16 cellular contexts compared by ENCODE assay signal in genomic region chr15:42858540-42858939, GRCh38.
A peak's percentile ranks its signal among the peaks of the same experiment; 100 is the strongest.
DNase-seq lines count a peak whose midpoint lies in the region; ATAC-seq, FAIRE-seq and TF ChIP-seq lines count a peak whose summit lies in the region.
"Had no signal": no experiment of that assay in that cellular context is flagged by ENCODE, and none has a peak within 500 bp of the region (broad histone marks: within the 10 kb centered on the region; RNA-seq: fewer than 3 reads in every experiment).

No MANE protein-coding gene starts in this region.

- CTCF ChIA-PET in Calu3 (lab: Charles Lee), result no interaction called here

- no peaks in the 10 kb centered on the region for H3K36me3 ChIP-seq in uterus
- H3K36me3 ChIP-seq in pancreas, result no peaks in the 10 kb centered on the region
- H3K36me3 ChIP-seq: MG63 had no signal

- H3K27ac ChIP-seq in uterus, result no peak overlapping the region
- H3K27ac ChIP-seq in pancreas, result no peak overlapping the region
- H3K27ac ChIP-seq: HL-60 had no signal

- FAIRE-seq in pancreas (lab: Jason Lieb, UNC), result no peak

- peaks cover 11% of the 10 kb centered on the region for H3K4me1 Mint-ChIP-seq in Calu3 (ENCODE audit: low read depth, unreplicated experiment)
- H3K4me1 Mint-ChIP-seq in chondrocyte (ENCODE audit: low read depth), result peaks cover 34% of the 10 kb centered on the region
- no peaks in the 10 kb centered on the region for H3K4me1 Mint-ChIP-seq in neural crest cell

- H3K27ac Mint-ChIP-seq in Calu3 (ENCODE audit: unreplicated experiment) (no peak overlapping the region), chondrocyte (ENCODE audit: unreplicated experiment) (peak overlapping the region; percentile 77), neural crest cell (ENCODE audit: unreplicated experiment) (no peak overlapping the region)
- H3K27ac Mint-ChIP-seq: CD4-positive, CD25-positive, alpha-beta regulatory T cell had no signal

- BruUV-seq in Calu3 (replicated peaks; lab: Mats Ljungman, UMichigan), result no TSS peak

- H3K4me1 ChIP-seq in uterus, result no peaks in the 10 kb centered on the region
- peaks cover 3 to 5% (median 4%) of the 10 kb centered on the region in 3 donors for H3K4me1 ChIP-seq in pancreas

- intact Hi-C loops in Calu3 (cut with micrococcal nuclease; ENCODE audit: unreplicated experiment) (no loop called here), uterus (cut with DNase I; ENCODE audit: low total_unique reads) (no loop called here), pancreas (cut with DNase I) (no loop called here)

- no peaks in the 10 kb centered on the region for H3K36me3 Mint-ChIP-seq in Calu3 (ENCODE audit: insufficient read depth, unreplicated experiment)
- H3K36me3 Mint-ChIP-seq in chondrocyte (ENCODE audit: low read depth), result peaks cover 21% of the 10 kb centered on the region
- peaks cover 23% of the 10 kb centered on the region for H3K36me3 Mint-ChIP-seq in neural crest cell (ENCODE audit: low read depth)

- H3K4me3 Mint-ChIP-seq in Calu3 (ENCODE audit: low read depth, unreplicated experiment), result no peak overlapping the region
- H3K4me3 Mint-ChIP-seq in chondrocyte (ENCODE audit: unreplicated experiment), result no peak overlapping the region
- H3K4me3 Mint-ChIP-seq in neural crest cell, result no peak overlapping the region
- H3K4me3 Mint-ChIP-seq: CD4-positive, CD25-positive, alpha-beta regulatory T cell had no signal

- no peaks in the 10 kb centered on the region for H3K27me3 Mint-ChIP-seq in Calu3 (ENCODE audit: unreplicated experiment)
- H3K27me3 Mint-ChIP-seq in chondrocyte (ENCODE audit: low read depth), result no peaks in the 10 kb centered on the region
- no peaks in the 10 kb centered on the region for H3K27me3 Mint-ChIP-seq in neural crest cell (ENCODE audit: low read depth)
- H3K27me3 Mint-ChIP-seq: CD4-positive, CD25-positive, alpha-beta regulatory T cell had no signal

- no peak for TF ChIP-seq POLR2A in uterus (IDR thresholded peaks at IDR 0.05)

- WGBS in pancreas, 2 donors, result 53 to 61% methylated on average over 2 of the region's 2 CpGs

- H3K27me3 ChIP-seq in uterus (no peaks in the 10 kb centered on the region), pancreas (no peaks in the 10 kb centered on the region)
- H3K27me3 ChIP-seq: MG63 had no signal

- ATAC-seq in GM18867 (IDR thresholded peaks at IDR 0.05; ENCODE audit: unreplicated experiment) (no peak), pancreas (no peak)

- H3K4me3 ChIP-seq in uterus, result no peak overlapping the region
- no peak overlapping the region for H3K4me3 ChIP-seq in pancreas
- H3K4me3 ChIP-seq: MG63 had no signal

- H3K9me3 ChIP-seq in uterus, result no peaks in the 10 kb centered on the region
- no peaks in the 10 kb centered on the region for H3K9me3 ChIP-seq in pancreas
- H3K9me3 ChIP-seq: MG63 had no signal

- no peaks in the 10 kb centered on the region for H3K9me3 Mint-ChIP-seq in Calu3 (ENCODE audit: low read depth, unreplicated experiment)
- H3K9me3 Mint-ChIP-seq in chondrocyte (ENCODE audit: low read depth), result peaks cover 20% of the 10 kb centered on the region
- peaks cover 6% of the 10 kb centered on the region for H3K9me3 Mint-ChIP-seq in neural crest cell
- H3K9me3 Mint-ChIP-seq: CD4-positive, CD25-positive, alpha-beta regulatory T cell had no signal

- TF ChIP-seq CTCF in Calu3 (IDR thresholded peaks at IDR 0.05; ENCODE audit: unreplicated experiment) (no peak), chondrocyte (IDR thresholded peaks at IDR 0.05) (no peak), neural crest cell (conservative IDR thresholded peaks at IDR 0.05) (peak; percentile 12), uterus (IDR thresholded peaks at IDR 0.05) (no peak), pancreas (IDR thresholded peaks at IDR 0.05) (no peak)

- DNase-seq in Calu3, result peak; percentile 11
- DNase-seq in NCI-H1048 (lab: John Stamatoyannopoulos, UW), result peak; percentile 2
- no peak for DNase-seq in chondrocyte (ENCODE audit: low spot score)
- no peak for DNase-seq in neural crest cell (ENCODE audit: low read depth, low spot score)
- no peak for DNase-seq in uterus
- DNase-seq in pancreas, result no peak
- DNase-seq: ACHN; CD4-positive, CD25-positive, alpha-beta regulatory T cell; KG1; MG63; NCI-H1105; NCI-H1930; NCI-H524; RPMI8226 had no signal

Comparison
In these comparisons a context has a peak if more than half of its experiments do, and no peak if none do; other contexts are left out.
1. DNase-seq: peak in Calu3 (single experiment) and NCI-H1048 (single experiment); none in chondrocyte (single experiment), neural crest cell (single experiment), uterus (0 of 2) and pancreas (0 of 6).